In the genomic region with DNA sequence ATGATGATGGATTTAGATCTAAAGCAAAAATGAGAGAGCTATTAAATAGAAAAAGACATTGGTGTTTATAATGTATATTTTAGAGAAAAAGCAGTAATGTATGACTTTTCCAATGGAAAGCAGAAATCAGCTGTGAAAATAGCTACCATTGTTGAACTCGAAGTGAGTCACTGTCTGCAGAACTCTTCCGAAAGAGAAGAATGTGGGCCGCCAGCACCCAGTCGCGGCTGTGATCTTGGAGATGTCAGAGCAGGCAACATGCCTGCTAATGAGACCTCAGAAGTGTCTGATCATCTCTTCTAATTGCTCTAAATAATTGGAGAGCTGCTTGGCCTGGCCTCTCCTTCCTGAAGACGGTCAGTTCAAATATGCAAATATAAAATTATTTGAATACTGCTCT, we compare ENCODE assay signal across 27 cellular contexts.
"Had no signal": no experiment of that assay in that cellular context is flagged by ENCODE, and none has a peak within 500 bp of the region (broad histone marks: within the 10 kb centered on the region; RNA-seq: fewer than 3 reads in every experiment).

No MANE protein-coding gene starts in this region.

- H3K36me3 ChIP-seq: gastroesophageal sphincter, ovary, right lobe of liver, thoracic aorta, uterus, WERI-Rb-1 had no signal

- H3K4me1 ChIP-seq: gastroesophageal sphincter, right lobe of liver, uterus had no signal

- ATAC-seq: activated CD4-positive, CD25-positive, alpha-beta regulatory T cell treated with anti-CD3 and anti-CD28 coated beads, Interleukin-2, amount 50 U/mL, for 24 hours; activated T-cell treated with anti-CD3 and anti-CD28 coated beads, Interleukin-2, amount 50 U/mL, for 4 hours; activated T-helper 17 cell treated with anti-CD3 and anti-CD28 coated beads, Interleukin-2, amount 50 U/mL, for 72 hours; effector memory CD8-positive, alpha-beta T cell; gastroesophageal sphincter; naive thymus-derived CD4-positive, alpha-beta T cell; right lobe of liver; stimulated activated naive CD8-positive, alpha-beta T cell treated with anti-CD3 and anti-CD28 coated beads, Interleukin-15, Interleukin-2, amounts not matched to agents 100 U/mL and 50 U/mL, for 24 hours had no signal

- H3K9me3 Mint-ChIP-seq: activated CD4-positive, alpha-beta memory T cell treated with anti-CD3 and anti-CD28 coated beads, Interleukin-2, amount 10 ng/mL, durations not matched to agents 7 days and 5 days; activated T-cell treated with anti-CD3 and anti-CD28 coated beads, Interleukin-2, amount 50 U/mL, for 4 hours; activated T-helper 17 cell treated with anti-CD3 and anti-CD28 coated beads, Interleukin-2, amount 50 U/mL, for 72 hours; effector memory CD8-positive, alpha-beta T cell had no signal

- FAIRE-seq: TTC549 had no signal

- H3K4me3 Mint-ChIP-seq: activated CD4-positive, alpha-beta memory T cell treated with anti-CD3 and anti-CD28 coated beads, Interleukin-2, amount 10 ng/mL, durations not matched to agents 7 days and 5 days; activated naive CD8-positive, alpha-beta T cell; activated T-cell treated with anti-CD3 and anti-CD28 coated beads, Interleukin-2, amount 50 U/mL, for 4 hours; activated T-helper 17 cell treated with anti-CD3 and anti-CD28 coated beads, Interleukin-2, amount 50 U/mL, for 72 hours; effector memory CD8-positive, alpha-beta T cell; naive thymus-derived CD4-positive, alpha-beta T cell; type B pancreatic cell had no signal

- H3K4me1 Mint-ChIP-seq: activated CD4-positive, alpha-beta memory T cell treated with anti-CD3 and anti-CD28 coated beads, Interleukin-2, amount 10 ng/mL, durations not matched to agents 7 days and 5 days; activated T-helper 17 cell treated with anti-CD3 and anti-CD28 coated beads, Interleukin-2, amount 50 U/mL, for 72 hours had no signal

- H3K27ac ChIP-seq: gastroesophageal sphincter, ovary, right lobe of liver, thoracic aorta, uterus, WERI-Rb-1 had no signal

- DNase-seq: activated CD4-positive, alpha-beta memory T cell treated with anti-CD3 and anti-CD28 coated beads, Interleukin-2, amount 10 ng/mL, durations not matched to agents 7 days and 5 days; activated CD4-positive, alpha-beta T cell treated with anti-CD3 and anti-CD28 coated beads for 48 hours; activated CD8-positive, alpha-beta memory T cell treated with anti-CD3 and anti-CD28 coated beads, Interleukin-2, amount 50 U/mL, for 48 hours; activated T-cell treated with anti-CD3 and anti-CD28 coated beads, Interleukin-2, amount 50 U/mL, for 4 hours; amniotic stem cell; cortex of kidney; effector memory CD8-positive, alpha-beta T cell; erythroblast; hippocampal formation; midbrain; naive thymus-derived CD4-positive, alpha-beta T cell; ovary; right lobe of liver; stimulated activated CD4-positive, alpha-beta T cell treated with anti-CD3 and anti-CD28 coated beads, Interleukin-12 subunit alpha, Interleukin-12 subunit beta, amount 100 ng/mL, for 4 hours; stimulated activated CD4-positive, alpha-beta T cell treated with anti-CD3 and anti-CD28 coated beads, Interleukin-4, amount 100 ng/mL, for 1 hour; stimulated activated naive CD8-positive, alpha-beta T cell treated with anti-CD3 and anti-CD28 coated beads, Interleukin-15, Interleukin-2, amounts not matched to agents 100 U/mL and 50 U/mL, for 24 hours; T-helper 9 cell; uterus; WERI-Rb-1 had no signal

- H3K27me3 ChIP-seq: gastroesophageal sphincter, ovary, right lobe of liver, uterus had no signal

- H3K27me3 Mint-ChIP-seq: activated naive CD8-positive, alpha-beta T cell; activated T-helper 17 cell treated with anti-CD3 and anti-CD28 coated beads, Interleukin-2, amount 50 U/mL, for 72 hours; effector memory CD8-positive, alpha-beta T cell had no signal

- H3K36me3 Mint-ChIP-seq: activated naive CD8-positive, alpha-beta T cell; naive thymus-derived CD4-positive, alpha-beta T cell; type B pancreatic cell had no signal

- H3K9me3 ChIP-seq: gastroesophageal sphincter, ovary, right lobe of liver, thoracic aorta, uterus had no signal

- H3K4me3 ChIP-seq: gastroesophageal sphincter, ovary, right lobe of liver, thoracic aorta, uterus had no signal

- H3K27ac Mint-ChIP-seq: activated CD4-positive, alpha-beta memory T cell treated with anti-CD3 and anti-CD28 coated beads, Interleukin-2, amount 10 ng/mL, durations not matched to agents 7 days and 5 days; activated naive CD8-positive, alpha-beta T cell; activated T-helper 17 cell treated with anti-CD3 and anti-CD28 coated beads, Interleukin-2, amount 50 U/mL, for 72 hours; effector memory CD8-positive, alpha-beta T cell; progenitor cell of endocrine pancreas; type B pancreatic cell had no signal
